Comparison of ENCODE assay signal across 1 cellular context in the genomic region with DNA sequence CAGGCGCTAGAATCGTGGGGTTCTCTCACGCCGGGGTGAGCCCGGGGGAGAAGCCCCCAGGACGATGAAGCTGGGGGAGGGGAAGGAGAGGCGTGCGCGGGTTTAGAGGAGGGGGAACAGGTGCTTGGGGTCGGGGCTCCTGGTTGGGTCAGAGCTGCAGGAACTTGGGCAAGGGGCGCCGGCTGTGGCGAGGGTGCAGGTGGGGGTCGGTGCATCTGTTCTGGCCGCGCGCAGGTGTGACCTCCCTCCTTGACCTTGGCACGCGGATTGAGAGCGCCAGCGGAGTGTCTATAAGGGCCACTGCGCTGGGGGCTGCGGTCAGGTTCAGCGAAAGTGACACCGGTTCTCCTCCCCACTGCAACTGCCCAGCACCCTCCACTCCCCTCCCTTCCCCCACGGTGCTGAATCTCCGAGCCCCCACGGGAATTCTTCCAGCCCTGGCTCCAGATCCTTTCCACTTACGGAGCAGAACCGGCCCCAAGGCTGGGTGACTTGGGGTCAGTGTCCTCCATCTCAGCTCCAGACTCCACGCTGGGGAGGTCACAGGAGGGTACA.
A peak's percentile ranks its signal among the peaks of the same experiment; 100 is the strongest.
TF ChIP-seq lines count a peak whose summit lies in the region.

No MANE protein-coding gene starts in this region.

TF ChIP-seq in HepG2, 621 proteins besides CTCF, POLR2A, EP300 and RAD21 (continued from another document):
- TF ChIP-seq ATAD3A (CRISPR knock-in tag; IDR thresholded peaks at IDR 0.05) (no peak), AGO2 (optimal IDR thresholded peaks at IDR 0.05; ENCODE audit: low read depth, low read length) (peak; percentile 1), AGO1 (IDR thresholded peaks at IDR 0.05; ENCODE audit: low read depth, low read length, poor library complexity, severe bottlenecking) (no peak), ZNF296 (CRISPR knock-in tag; conservative IDR thresholded peaks at IDR 0.05) (no peak), CCDC6 (CRISPR knock-in tag; IDR thresholded peaks at IDR 0.05) (no peak), RFX3 (CRISPR knock-in tag; IDR thresholded peaks at IDR 0.05) (no peak), KDM5B (CRISPR knock-in tag; IDR thresholded peaks at IDR 0.05; ENCODE audit: borderline replicate concordance) (no peak), NRL (CRISPR knock-in tag; IDR thresholded peaks at IDR 0.05; ENCODE audit: borderline replicate concordance) (0 out of 2 replicates have a peak, but pooled peaks have one; percentile 16), FOXP1 (IDR thresholded peaks at IDR 0.05) (no peak), FOXP1 (CRISPR knock-in tag; IDR thresholded peaks at IDR 0.05) (no peak), NCOA5 (CRISPR knock-in tag; IDR thresholded peaks at IDR 0.05) (no peak), ZNF644 (CRISPR knock-in tag; IDR thresholded peaks at IDR 0.05; ENCODE audit: low read depth) (no peak), GABPB1 (CRISPR knock-in tag; IDR thresholded peaks at IDR 0.05) (0 out of 2 replicates have a peak, but pooled peaks have one; percentile 15), ZNF550 (CRISPR knock-in tag; IDR thresholded peaks at IDR 0.05; ENCODE audit: borderline replicate concordance) (no peak), ATRX (CRISPR knock-in tag; IDR thresholded peaks at IDR 0.05; ENCODE audit: borderline replicate concordance) (no peak)
- TF ChIP-seq, protein P1, sequence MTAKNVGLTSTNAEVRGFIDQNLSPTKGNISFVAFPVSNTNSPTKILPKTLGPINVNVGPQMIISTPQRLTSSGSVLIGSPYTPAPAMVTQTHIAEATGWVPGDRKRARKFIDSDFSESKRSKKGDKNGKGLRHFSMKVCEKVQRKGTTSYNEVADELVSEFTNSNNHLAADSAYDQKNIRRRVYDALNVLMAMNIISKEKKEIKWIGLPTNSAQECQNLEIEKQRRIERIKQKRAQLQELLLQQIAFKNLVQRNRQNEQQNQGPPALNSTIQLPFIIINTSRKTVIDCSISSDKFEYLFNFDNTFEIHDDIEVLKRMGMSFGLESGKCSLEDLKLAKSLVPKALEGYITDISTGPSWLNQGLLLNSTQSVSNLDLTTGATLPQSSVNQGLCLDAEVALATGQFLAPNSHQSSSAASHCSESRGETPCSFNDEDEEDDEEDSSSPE (CRISPR knock-in tag; IDR thresholded peaks at IDR 0.05) = no peak
- TF ChIP-seq, protein P2, sequence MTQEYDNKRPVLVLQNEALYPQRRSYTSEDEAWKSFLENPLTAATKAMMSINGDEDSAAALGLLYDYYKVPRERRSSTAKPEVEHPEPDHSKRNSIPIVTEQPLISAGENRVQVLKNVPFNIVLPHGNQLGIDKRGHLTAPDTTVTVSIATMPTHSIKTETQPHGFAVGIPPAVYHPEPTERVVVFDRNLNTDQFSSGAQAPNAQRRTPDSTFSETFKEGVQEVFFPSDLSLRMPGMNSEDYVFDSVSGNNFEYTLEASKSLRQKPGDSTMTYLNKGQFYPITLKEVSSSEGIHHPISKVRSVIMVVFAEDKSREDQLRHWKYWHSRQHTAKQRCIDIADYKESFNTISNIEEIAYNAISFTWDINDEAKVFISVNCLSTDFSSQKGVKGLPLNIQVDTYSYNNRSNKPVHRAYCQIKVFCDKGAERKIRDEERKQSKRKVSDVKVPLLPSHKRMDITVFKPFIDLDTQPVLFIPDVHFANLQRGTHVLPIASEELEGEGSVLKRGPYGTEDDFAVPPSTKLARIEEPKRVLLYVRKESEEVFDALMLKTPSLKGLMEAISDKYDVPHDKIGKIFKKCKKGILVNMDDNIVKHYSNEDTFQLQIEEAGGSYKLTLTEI (CRISPR knock-in tag; conservative IDR thresholded peaks at IDR 0.05) = no peak
- TF ChIP-seq, protein P3, sequence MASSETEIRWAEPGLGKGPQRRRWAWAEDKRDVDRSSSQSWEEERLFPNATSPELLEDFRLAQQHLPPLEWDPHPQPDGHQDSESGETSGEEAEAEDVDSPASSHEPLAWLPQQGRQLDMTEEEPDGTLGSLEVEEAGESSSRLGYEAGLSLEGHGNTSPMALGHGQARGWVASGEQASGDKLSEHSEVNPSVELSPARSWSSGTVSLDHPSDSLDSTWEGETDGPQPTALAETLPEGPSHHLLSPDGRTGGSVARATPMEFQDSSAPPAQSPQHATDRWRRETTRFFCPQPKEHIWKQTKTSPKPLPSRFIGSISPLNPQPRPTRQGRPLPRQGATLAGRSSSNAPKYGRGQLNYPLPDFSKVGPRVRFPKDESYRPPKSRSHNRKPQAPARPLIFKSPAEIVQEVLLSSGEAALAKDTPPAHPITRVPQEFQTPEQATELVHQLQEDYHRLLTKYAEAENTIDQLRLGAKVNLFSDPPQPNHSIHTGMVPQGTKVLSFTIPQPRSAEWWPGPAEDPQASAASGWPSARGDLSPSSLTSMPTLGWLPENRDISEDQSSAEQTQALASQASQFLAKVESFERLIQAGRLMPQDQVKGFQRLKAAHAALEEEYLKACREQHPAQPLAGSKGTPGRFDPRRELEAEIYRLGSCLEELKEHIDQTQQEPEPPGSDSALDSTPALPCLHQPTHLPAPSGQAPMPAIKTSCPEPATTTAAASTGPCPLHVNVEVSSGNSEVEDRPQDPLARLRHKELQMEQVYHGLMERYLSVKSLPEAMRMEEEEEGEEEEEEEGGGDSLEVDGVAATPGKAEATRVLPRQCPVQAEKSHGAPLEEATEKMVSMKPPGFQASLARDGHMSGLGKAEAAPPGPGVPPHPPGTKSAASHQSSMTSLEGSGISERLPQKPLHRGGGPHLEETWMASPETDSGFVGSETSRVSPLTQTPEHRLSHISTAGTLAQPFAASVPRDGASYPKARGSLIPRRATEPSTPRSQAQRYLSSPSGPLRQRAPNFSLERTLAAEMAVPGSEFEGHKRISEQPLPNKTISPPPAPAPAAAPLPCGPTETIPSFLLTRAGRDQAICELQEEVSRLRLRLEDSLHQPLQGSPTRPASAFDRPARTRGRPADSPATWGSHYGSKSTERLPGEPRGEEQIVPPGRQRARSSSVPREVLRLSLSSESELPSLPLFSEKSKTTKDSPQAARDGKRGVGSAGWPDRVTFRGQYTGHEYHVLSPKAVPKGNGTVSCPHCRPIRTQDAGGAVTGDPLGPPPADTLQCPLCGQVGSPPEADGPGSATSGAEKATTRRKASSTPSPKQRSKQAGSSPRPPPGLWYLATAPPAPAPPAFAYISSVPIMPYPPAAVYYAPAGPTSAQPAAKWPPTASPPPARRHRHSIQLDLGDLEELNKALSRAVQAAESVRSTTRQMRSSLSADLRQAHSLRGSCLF (CRISPR knock-in tag; IDR thresholded peaks at IDR 0.05; ENCODE audit: borderline replicate concordance) = no peak
